Comparison of ENCODE assay signal across 1 cellular context in genomic region chr2:84515788-84516187, GRCh38.
TF ChIP-seq lines count a peak whose summit lies in the region.

No MANE protein-coding gene starts in this region.

TF ChIP-seq in HCT116, 20 proteins besides CTCF, POLR2A, EP300 and RAD21 (continued from another document):
- no peak for TF ChIP-seq TCF7L2 (IDR thresholded peaks at IDR 0.05; ENCODE audit: borderline replicate concordance, extremely low read depth, insufficient read depth, insufficient read length)
- TF ChIP-seq ZNF274 (IDR thresholded peaks at IDR 0.05; ENCODE audit: low read depth, low read length): no peak
- no peak for TF ChIP-seq EGR1 (IDR thresholded peaks at IDR 0.05; ENCODE audit: low read depth)
- no peak for TF ChIP-seq EZH2phosphoT487 (IDR thresholded peaks at IDR 0.05; ENCODE audit: borderline replicate concordance)
